Comparison of ENCODE assay signal across 25 cellular contexts in genomic region chr1:105736349-105736748, GRCh38.
"Had no signal": no experiment of that assay in that cellular context is flagged by ENCODE, and none has a peak within 500 bp of the region (broad histone marks: within the 10 kb centered on the region; RNA-seq: fewer than 3 reads in every experiment).

No MANE protein-coding gene starts in this region.

- H3K27me3 ChIP-seq: colonic mucosa, dorsolateral prefrontal cortex, esophagus muscularis mucosa, esophagus squamous epithelium, foreskin keratinocyte, gastrocnemius medialis, gastroesophageal sphincter, heart left ventricle, heart right ventricle had no signal

- H3K4me1 ChIP-seq: colonic mucosa, esophagus muscularis mucosa, esophagus squamous epithelium, foreskin keratinocyte, gastrocnemius medialis, gastroesophageal sphincter, heart left ventricle, heart right ventricle had no signal

- FAIRE-seq: endothelial cell of umbilical vein had no signal

- DNase-seq: colonic mucosa; cortex of kidney; dermis blood vessel endothelial cell; dorsolateral prefrontal cortex; effector CD4-positive, alpha-beta T cell; effector CD8-positive, alpha-beta T cell; effector memory CD4-positive, alpha-beta T cell; effector memory CD8-positive, alpha-beta T cell; endodermal cell; erythroblast; esophagus squamous epithelium; foreskin fibroblast; foreskin keratinocyte; foreskin melanocyte; gastrocnemius medialis; glutamatergic neuron; head of caudate nucleus; heart left ventricle; heart right ventricle had no signal

- H3K9me3 ChIP-seq: colonic mucosa, esophagus muscularis mucosa, esophagus squamous epithelium, gastrocnemius medialis, gastroesophageal sphincter had no signal

- H3K27ac ChIP-seq: colonic mucosa, coronary artery, dorsolateral prefrontal cortex, epithelial cell of prostate, esophagus muscularis mucosa, esophagus squamous epithelium, foreskin keratinocyte, gastrocnemius medialis, gastroesophageal sphincter, heart left ventricle, heart right ventricle had no signal

- ATAC-seq: effector memory CD8-positive, alpha-beta T cell; esophagus mucosa; foreskin keratinocyte; gastrocnemius medialis; gastroesophageal sphincter; heart left ventricle; heart right ventricle had no signal

- H3K36me3 ChIP-seq: colonic mucosa, esophagus muscularis mucosa, esophagus squamous epithelium, gastrocnemius medialis, gastroesophageal sphincter, heart left ventricle, heart right ventricle had no signal

- H3K4me3 ChIP-seq: colonic mucosa, coronary artery, dorsolateral prefrontal cortex, esophagus muscularis mucosa, esophagus squamous epithelium, gastrocnemius medialis, gastroesophageal sphincter, heart left ventricle, heart right ventricle had no signal
